ENCODE assay signal across 14 cellular contexts in the genomic region with DNA sequence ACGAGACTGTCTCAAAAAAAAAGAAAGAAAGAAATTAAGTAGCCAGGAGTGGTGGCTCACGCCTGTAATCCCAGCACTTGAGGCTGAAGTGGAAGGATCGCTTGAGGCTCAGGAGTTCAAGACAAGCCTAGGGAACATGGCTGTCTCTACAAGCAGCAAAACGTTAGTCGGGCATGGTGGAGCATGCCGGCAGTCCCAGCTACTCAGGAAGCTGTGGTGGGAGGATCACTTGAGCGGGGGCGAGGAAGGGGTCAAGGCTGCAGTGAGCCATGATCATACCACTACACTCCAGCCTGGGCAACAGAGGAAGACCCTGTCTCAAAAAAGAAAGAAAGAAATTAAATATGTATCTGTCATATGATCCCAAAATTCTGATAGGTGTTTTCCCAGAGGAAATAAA. TPM values are rescaled to one million over a fixed set of nuclear protein-coding genes. Genes with fewer than 3 reads are reported as not detected.
DNase-seq lines count a peak whose midpoint lies in the region; ATAC-seq and TF ChIP-seq lines count a peak whose summit lies in the region.
"Had no signal": no experiment of that assay in that cellular context is flagged by ENCODE, and none has a peak within 500 bp of the region (broad histone marks: within the 10 kb centered on the region; RNA-seq: fewer than 3 reads in every experiment).

No MANE protein-coding gene starts in this region.

- H3K4me2 ChIP-seq in Karpas-422 (ENCODE audit: low read depth, low read length, poor library complexity, severe bottlenecking) = no peak overlapping the region

- no peaks in the 10 kb centered on the region for H3K27me3 ChIP-seq in Karpas-422 (ENCODE audit: low read length)

- H3K36me3 ChIP-seq in Karpas-422 (ENCODE audit: insufficient read depth, low read length) = peaks cover 5% of the 10 kb centered on the region; the same call in 1 of the 2 replicates

- no peaks in the 10 kb centered on the region for H3K9me2 ChIP-seq in Karpas-422 (replicated peaks; ENCODE audit: insufficient read depth, low read length)

- no peak overlapping the region for H3K9ac ChIP-seq in Karpas-422 (ENCODE audit: low read length)

- H3K4me1 Mint-ChIP-seq in T-helper 1 cell treated with Interleukin-12 subunit alpha and Interleukin-12 subunit beta and Interleukin-4 antibody, amounts not matched to agents 30 μg/mL and 1 μg/mL, for 36 hours (ENCODE audit: low read depth) = peaks cover 34% of the 10 kb centered on the region
- H3K4me1 Mint-ChIP-seq in CD14-positive monocyte (peaks cover 27% of the 10 kb centered on the region), activated B cell treated with CpG ODN at 0.5 μM for 24 hours (peaks cover 30% of the 10 kb centered on the region), Calu3 (ENCODE audit: low read depth, unreplicated experiment) (peaks cover 8% of the 10 kb centered on the region)
- H3K4me1 Mint-ChIP-seq in effector memory CD8-positive, alpha-beta T cell (ENCODE audit: low read depth in 2 of 2) = peaks cover 14 to 43% of the 10 kb centered on the region in 2 donors

- no peak for TF ChIP-seq CTCF in CD14-positive monocyte (IDR thresholded peaks at IDR 0.05)
- no peak for TF ChIP-seq CTCF in activated B cell treated with CpG ODN at 0.5 μM for 24 hours (IDR thresholded peaks at IDR 0.05)
- TF ChIP-seq CTCF in Calu3 (IDR thresholded peaks at IDR 0.05; ENCODE audit: unreplicated experiment) = no peak

- intact Hi-C loops in CD14-positive monocyte (cut with micrococcal nuclease) = loop anchor here in 1 of 2 donors (10.0 kb wide), 1 partner anchor 379 kb away; no protein-coding TSS in a partner anchor
- intact Hi-C loops in activated B cell treated with CpG ODN at 0.5 μM for 24 hours (cut with micrococcal nuclease) = no loop called here
- intact Hi-C loops in Calu3 (cut with micrococcal nuclease; ENCODE audit: unreplicated experiment) = loop anchor here (10.0 kb wide), 1 partner anchor 129 kb away; no protein-coding TSS in a partner anchor

- POLR2A ChIA-PET in activated B cell treated with CpG ODN at 0.5 μM for 24 hours (lab: Charles Lee) = no interaction called here

- no peak overlapping the region for H3K27ac ChIP-seq in Karpas-422 (ENCODE audit: low read length)

- peaks cover 21% of the 10 kb centered on the region for H3K36me3 Mint-ChIP-seq in T-helper 1 cell treated with Interleukin-12 subunit alpha and Interleukin-12 subunit beta and Interleukin-4 antibody, amounts not matched to agents 30 μg/mL and 1 μg/mL, for 36 hours (ENCODE audit: low read depth)
- H3K36me3 Mint-ChIP-seq in CD14-positive monocyte = peaks cover 34 to 51% of the 10 kb centered on the region in 2 donors
- H3K36me3 Mint-ChIP-seq in activated B cell treated with CpG ODN at 0.5 μM for 24 hours (ENCODE audit: low read depth) = peaks cover 49% of the 10 kb centered on the region
- H3K36me3 Mint-ChIP-seq in effector memory CD8-positive, alpha-beta T cell (ENCODE audit: insufficient read depth) = peaks cover 37% of the 10 kb centered on the region
- H3K36me3 Mint-ChIP-seq in Calu3 (ENCODE audit: insufficient read depth, unreplicated experiment) = peaks cover 23% of the 10 kb centered on the region

- no peaks in the 10 kb centered on the region for H4K20me1 ChIP-seq in Karpas-422 (ENCODE audit: insufficient read depth, low read depth, low read length)

- H3K9me3 Mint-ChIP-seq in T-helper 1 cell treated with Interleukin-12 subunit alpha and Interleukin-12 subunit beta and Interleukin-4 antibody, amounts not matched to agents 30 μg/mL and 1 μg/mL, for 36 hours = no peaks in the 10 kb centered on the region
- no peaks in the 10 kb centered on the region for H3K9me3 Mint-ChIP-seq in CD14-positive monocyte
- no peaks in the 10 kb centered on the region for H3K9me3 Mint-ChIP-seq in activated B cell treated with CpG ODN at 0.5 μM for 24 hours
- H3K9me3 Mint-ChIP-seq in effector memory CD8-positive, alpha-beta T cell = no peaks in the 10 kb centered on the region
- H3K9me3 Mint-ChIP-seq in Calu3 (ENCODE audit: low read depth, unreplicated experiment) = no peaks in the 10 kb centered on the region

- CTCF ChIA-PET in activated B cell treated with CpG ODN at 0.5 μM for 24 hours (lab: Charles Lee) = no interaction called here
- CTCF ChIA-PET in Calu3 (lab: Charles Lee) = no interaction called here

- DNase-seq in T-helper 1 cell (no peak), CD14-positive monocyte (ENCODE audit: low spot score) (no peak), activated B cell treated with CpG ODN at 0.5 μM for 24 hours (no peak), Calu3 (no peak), NCI-H748 (lab: John Stamatoyannopoulos, UW; ENCODE audit: unreplicated experiment) (no peak), Karpas-422 (no peak)
- no peak for DNase-seq in effector memory CD8-positive, alpha-beta T cell
- DNase-seq: 8988T; central memory CD4-positive, alpha-beta T cell; NCI-H1048; NCI-H748 treated with DMSO at 0.1 percent for 48 hours; PC-3 had no signal

- H3K4me1 ChIP-seq in Karpas-422 (ENCODE audit: low read length) = peaks cover 19% of the 10 kb centered on the region

- BruUV-seq in Calu3 (replicated peaks; lab: Mats Ljungman, UMichigan) = no TSS peak

- peak overlapping the region; percentile 9 for H3K4me3 Mint-ChIP-seq in T-helper 1 cell treated with Interleukin-12 subunit alpha and Interleukin-12 subunit beta and Interleukin-4 antibody, amounts not matched to agents 30 μg/mL and 1 μg/mL, for 36 hours
- no peak overlapping the region for H3K4me3 Mint-ChIP-seq in CD14-positive monocyte
- H3K4me3 Mint-ChIP-seq in activated B cell treated with CpG ODN at 0.5 μM for 24 hours = no peak overlapping the region
- no peak overlapping the region for H3K4me3 Mint-ChIP-seq in effector memory CD8-positive, alpha-beta T cell
- H3K4me3 Mint-ChIP-seq in Calu3 (ENCODE audit: low read depth, unreplicated experiment) = no peak overlapping the region

- peak overlapping the region; percentile 63 for H3K27ac Mint-ChIP-seq in T-helper 1 cell treated with Interleukin-12 subunit alpha and Interleukin-12 subunit beta and Interleukin-4 antibody, amounts not matched to agents 30 μg/mL and 1 μg/mL, for 36 hours
- peak overlapping the region in 4 of 7 donors; percentile 0 to 56 (median 40) for H3K27ac Mint-ChIP-seq in CD14-positive monocyte
- H3K27ac Mint-ChIP-seq in activated B cell treated with CpG ODN at 0.5 μM for 24 hours = peak overlapping the region; percentile 28
- peak overlapping the region; percentile 41 to 54 for H3K27ac Mint-ChIP-seq in effector memory CD8-positive, alpha-beta T cell
- H3K27ac Mint-ChIP-seq in Calu3 (ENCODE audit: unreplicated experiment) = no peak overlapping the region

- no peak overlapping the region for H2AFZ ChIP-seq in Karpas-422 (ENCODE audit: low read length)

- H3K27me3 Mint-ChIP-seq in T-helper 1 cell treated with Interleukin-12 subunit alpha and Interleukin-12 subunit beta and Interleukin-4 antibody, amounts not matched to agents 30 μg/mL and 1 μg/mL, for 36 hours (ENCODE audit: low read depth) = no peaks in the 10 kb centered on the region
- H3K27me3 Mint-ChIP-seq in CD14-positive monocyte (ENCODE audit: low read depth in 3 of 3) (peaks cover 0 to 6% (median 0%) of the 10 kb centered on the region in 3 donors), activated B cell treated with CpG ODN at 0.5 μM for 24 hours (no peaks in the 10 kb centered on the region), Calu3 (ENCODE audit: unreplicated experiment) (no peaks in the 10 kb centered on the region)
- no peaks in the 10 kb centered on the region for H3K27me3 Mint-ChIP-seq in effector memory CD8-positive, alpha-beta T cell

- no peaks in the 10 kb centered on the region for H3K9me3 ChIP-seq in Karpas-422 (ENCODE audit: low read length)

- H3K79me2 ChIP-seq in Karpas-422 (ENCODE audit: low read length) = peaks cover 64% of the 10 kb centered on the region

- ATAC-seq in activated B cell treated with CpG ODN at 0.5 μM for 24 hours (ENCODE audit: low read depth) = no peak
- ATAC-seq in effector memory CD8-positive, alpha-beta T cell (replicated peaks) = no peak
- ATAC-seq: left lobe of liver, PC-3 had no signal

- H3K4me3 ChIP-seq in Karpas-422 (ENCODE audit: low read length) = no peak overlapping the region

RNA-seq across cellular contexts. Expression of gene RAD52, which starts 5.3 kb away (rescaled TPM):
- polyA plus RNA-seq in CD14-positive monocyte = 1 to 10 TPM in 1 of 2 donors, under 1 TPM in 1; 0.79 to 1.1 TPM
- 15.0 and 15.2 TPM in 2 replicates for total RNA-seq in activated B cell treated with CpG ODN at 0.5 μM for 24 hours
- 22.2 and 27.1 TPM in 2 replicates for total RNA-seq in Calu3 (2022)
- total RNA-seq in Karpas-422 (2014; rRNA removed; shearing (Covaris generic); ENCODE audit: low replicate concordance) = 14.9 and 23.5 TPM in 2 replicates

RNA-seq across cellular contexts. Expression of gene ERC1, which starts 46.8 kb away (rescaled TPM):
- polyA plus RNA-seq in CD14-positive monocyte = 10 to 100 TPM in 1 of 2 donors, 1 to 10 TPM in 1; 4.0 to 14.3 TPM
- total RNA-seq in activated B cell treated with CpG ODN at 0.5 μM for 24 hours (51.1 and 57.0 TPM in 2 replicates), Calu3 (2022) (36.0 and 39.4 TPM in 2 replicates)
- 20.3 and 30.3 TPM in 2 replicates for total RNA-seq in Karpas-422 (2014; rRNA removed; shearing (Covaris generic); ENCODE audit: low replicate concordance)
